In the genomic region with DNA sequence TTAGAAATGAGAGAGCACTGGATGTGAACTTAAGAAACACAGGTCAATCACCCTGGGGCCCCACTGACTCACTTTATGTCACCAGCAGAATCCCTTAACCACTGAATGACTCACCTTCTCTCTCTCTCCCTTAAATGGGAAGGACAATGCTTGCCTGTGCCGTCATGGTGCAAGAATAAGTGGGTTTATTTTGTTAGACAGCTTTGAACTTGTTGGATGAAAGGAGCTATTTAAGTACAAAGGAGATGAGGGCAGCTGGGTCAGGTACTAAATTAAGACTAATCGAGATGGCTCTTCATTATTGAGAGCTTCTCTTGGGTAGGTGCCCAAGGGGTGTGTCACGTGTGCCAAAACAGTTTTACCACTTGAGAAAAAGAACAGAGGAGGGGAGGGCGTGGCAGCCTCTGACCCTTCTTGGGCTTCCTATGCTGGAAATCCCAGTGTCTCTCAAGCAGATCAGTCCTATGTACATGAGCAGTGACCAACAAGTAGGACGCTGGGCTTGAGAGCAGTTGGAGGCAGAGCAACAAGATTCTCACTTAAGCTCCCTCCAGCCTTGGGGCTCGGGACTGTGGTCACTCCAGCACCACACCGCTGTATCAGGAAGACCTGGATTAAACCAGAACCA, we compare ENCODE assay signal across 8 cellular contexts. TPM values are rescaled to one million over a fixed set of nuclear protein-coding genes. Genes with fewer than 3 reads are reported as not detected.
DNase-seq lines count a peak whose midpoint lies in the region; ATAC-seq, FAIRE-seq and TF ChIP-seq lines count a peak whose summit lies in the region.

No MANE protein-coding gene starts in this region.

- DNase-seq in BJ (ENCODE audit: low read depth) (peak; percentile 94), MV-4-11 (lab: John Stamatoyannopoulos, UW) (peak; percentile 83), activated T-cell treated with anti-CD3 and anti-CD28 coated beads for 48 hours (ENCODE audit: low read depth) (peak; percentile 47), hepatic stellate cell (ENCODE audit: low spot score) (peak; percentile 87), urothelium cell line (ENCODE audit: low spot score) (peak; percentile 91), iPS-NIHi7 (ENCODE audit: extremely low spot score) (no peak), DMS114 treated with DMSO at 0.1 percent for 48 hours (lab: John Stamatoyannopoulos, UW; ENCODE audit: unreplicated experiment) (no peak)

- no peak for ATAC-seq in HG02623 (IDR thresholded peaks at IDR 0.05; ENCODE audit: unreplicated experiment)

- no peak overlapping the region for H3K4me3 ChIP-seq in BJ (ENCODE audit: low read depth, low read length)

- TF ChIP-seq CTCF in BJ (IDR thresholded peaks at IDR 0.05; ENCODE audit: insufficient read depth, low read depth, low read length) = no peak

- POLR2A ChIA-PET in BJ (lab: Charles Lee) = interaction anchor here (0.6 to 0.9 kb wide), 2 partner anchors 35 to 450 kb away, joined by 3 to 4 read pairs; no protein-coding TSS in a partner anchor

- no peaks in the 10 kb centered on the region for H3K36me3 ChIP-seq in BJ (ENCODE audit: control insufficient read depth, insufficient read depth, low read length)

- FAIRE-seq in urothelium cell line (lab: Jason Lieb, UNC) = peak; percentile 90

- CTCF ChIA-PET in BJ (lab: Yijun Ruan, JAX) = interaction anchor here (0.6 to 6.6 kb wide), 16 partner anchors 13 to 501 kb away, joined by 3 to 36 read pairs (median 4); no protein-coding TSS in a partner anchor

- H3K27me3 ChIP-seq in BJ (ENCODE audit: control insufficient read depth, insufficient read depth, low read length) = no peaks in the 10 kb centered on the region

RNA-seq across cellular contexts. Expression of gene KRT31, which starts 6.7 kb away (rescaled TPM):
- polyA plus RNA-seq in BJ (2011; rRNA removed) = 0.11 TPM in 1 of 2 replicates, not detected in the other
- not detected in 2 replicates for polyA minus RNA-seq in BJ (2011; rRNA and poly(A)+ RNA removed)

RNA-seq across cellular contexts. Expression of gene KRT37, which starts 20.2 kb away (rescaled TPM):
- not detected in 2 replicates for polyA plus RNA-seq in BJ (2011; rRNA removed)
- polyA minus RNA-seq in BJ (2011; rRNA and poly(A)+ RNA removed) = not detected in 2 replicates

RNA-seq across cellular contexts. Expression of gene KRT34, which starts 22.0 kb away (rescaled TPM):
- polyA plus RNA-seq in BJ (2011; rRNA removed) = 151 and 156 TPM in 2 replicates
- polyA minus RNA-seq in BJ (2011; rRNA and poly(A)+ RNA removed) = 52.7 and 88.2 TPM in 2 replicates

RNA-seq across cellular contexts. Expression of gene KRT33B, which starts 34.5 kb away (rescaled TPM):
- 1.2 and 1.8 TPM in 2 replicates for polyA plus RNA-seq in BJ (2011; rRNA removed)
- 2.1 and 2.3 TPM in 2 replicates for polyA minus RNA-seq in BJ (2011; rRNA and poly(A)+ RNA removed)

RNA-seq across cellular contexts. Expression of gene KRT38, which starts 36.6 kb away (rescaled TPM):
- polyA plus RNA-seq in BJ (2011; rRNA removed) = 0.72 and 0.98 TPM in 2 replicates
- polyA minus RNA-seq in BJ (2011; rRNA and poly(A)+ RNA removed) = 0.24 TPM in 1 of 2 replicates, not detected in the other

Comparison
In these comparisons a context has a peak if more than half of its experiments do, and no peak if none do; other contexts are left out.
1. DNase-seq: peak in BJ (single experiment), MV-4-11 (single experiment), activated T-cell treated with anti-CD3 and anti-CD28 coated beads for 48 hours (single experiment), hepatic stellate cell (single experiment) and urothelium cell line (single experiment); none in iPS-NIHi7 (single experiment) and DMS114 treated with DMSO at 0.1 percent for 48 hours (single experiment).